In genomic region chr15:67146875-67147381, GRCh38 we compare ENCODE assay signal across 8 cellular contexts.
DNase-seq lines count a peak whose midpoint lies in the region; ATAC-seq, FAIRE-seq and TF ChIP-seq lines count a peak whose summit lies in the region.

No MANE protein-coding gene starts in this region.

- H3K27ac Mint-ChIP-seq in activated naive CD4-positive, alpha-beta T cell treated with anti-CD3 and anti-CD28 coated beads, Interleukin-2, amount 50 U/mL, for 24 hours: peak overlapping the region; percentile 96

- H3K9me3 Mint-ChIP-seq in activated naive CD4-positive, alpha-beta T cell treated with anti-CD3 and anti-CD28 coated beads, Interleukin-2, amount 50 U/mL, for 24 hours: no peaks in the 10 kb centered on the region

- no peak for TF ChIP-seq CTCF in A673 (conservative IDR thresholded peaks at IDR 0.05; ENCODE audit: low read depth, low read length)
- TF ChIP-seq CTCF in GM10266 (IDR thresholded peaks at IDR 0.05; ENCODE audit: control insufficient read depth, insufficient read depth, low read depth, missing control alignments): no peak

- peak overlapping the region; percentile 76 for H3K4me3 Mint-ChIP-seq in activated naive CD4-positive, alpha-beta T cell treated with anti-CD3 and anti-CD28 coated beads, Interleukin-2, amount 50 U/mL, for 24 hours

- H3K27me3 ChIP-seq in A673 (replicated peaks; ENCODE audit: insufficient read depth, low read depth, low read length, poor library complexity) (no peaks in the 10 kb centered on the region), small intestine (ENCODE audit: control insufficient read depth in 2 of 2, insufficient read depth in 2 of 2, low read length in 2 of 2) (no peaks in the 10 kb centered on the region)

- no peaks in the 10 kb centered on the region for H3K27me3 Mint-ChIP-seq in activated naive CD4-positive, alpha-beta T cell treated with anti-CD3 and anti-CD28 coated beads, Interleukin-2, amount 50 U/mL, for 24 hours

- no peaks in the 10 kb centered on the region for H3K36me3 Mint-ChIP-seq in activated naive CD4-positive, alpha-beta T cell treated with anti-CD3 and anti-CD28 coated beads, Interleukin-2, amount 50 U/mL, for 24 hours

- CTCF ChIA-PET in A673 (lab: Charles Lee): no interaction called here

- DNase-seq in A673 (ENCODE audit: low spot score) (peak; percentile 68), M059J (ENCODE audit: low read depth) (peak; percentile 98), hepatic stellate cell (ENCODE audit: low spot score) (peak; percentile 78), small intestine (peak; percentile 91), GM10266 (ENCODE audit: extremely low spot score) (no peak), SHP77 (lab: John Stamatoyannopoulos, UW) (no peak)

- H3K4me1 ChIP-seq in A673 (ENCODE audit: insufficient read depth, low read length, poor library complexity, severe bottlenecking) (peaks cover 69% of the 10 kb centered on the region), small intestine (ENCODE audit: control insufficient read depth in 2 of 2, insufficient read depth in 1 of 2, low read depth in 1 of 2, low read length in 1 of 2) (peaks cover 12 to 51% of the 10 kb centered on the region in 2 donors)

- 12 to 27% (median 21%) methylated on average over 10 of the region's 10 CpGs for WGBS in small intestine, 3 donors

- H3K9me3 ChIP-seq in A673 (ENCODE audit: low read depth, low read length, poor library complexity, severe bottlenecking): no peaks in the 10 kb centered on the region
- no peaks in the 10 kb centered on the region for H3K9me3 ChIP-seq in small intestine (ENCODE audit: control insufficient read depth, low read depth)

- no peak for ATAC-seq in HG02870 (IDR thresholded peaks at IDR 0.05; ENCODE audit: unreplicated experiment)

- BruUV-seq in A673 (replicated peaks; lab: Mats Ljungman, UMichigan): no TSS peak

- no peaks in the 10 kb centered on the region for H3K36me3 ChIP-seq in A673 (ENCODE audit: insufficient read depth, low read length, poor library complexity, severe bottlenecking)
- no peaks in the 10 kb centered on the region for H3K36me3 ChIP-seq in small intestine (ENCODE audit: control insufficient read depth in 2 of 2, insufficient read depth in 2 of 2, low read length in 2 of 2)

- POLR2A ChIA-PET in A673 (lab: Charles Lee; ENCODE audit: low non-redundant PET): no interaction called here

- peak overlapping the region; percentile 71 for H3K27ac ChIP-seq in A673 (ENCODE audit: low read depth, low read length, poor library complexity, severe bottlenecking)
- peak overlapping the region; percentile 75 to 91 for H3K27ac ChIP-seq in small intestine (ENCODE audit: low read depth in 1 of 2, low read length in 1 of 2)

- H3K4me1 Mint-ChIP-seq in activated naive CD4-positive, alpha-beta T cell treated with anti-CD3 and anti-CD28 coated beads, Interleukin-2, amount 50 U/mL, for 24 hours: peaks cover 88% of the 10 kb centered on the region

- FAIRE-seq in small intestine (lab: Jason Lieb, UNC): no peak

- H3K4me3 ChIP-seq in A673 (ENCODE audit: low read depth, low read length, poor library complexity, severe bottlenecking) (no peak overlapping the region), small intestine (ENCODE audit: low read depth in 1 of 2, low read length in 2 of 2) (no peak overlapping the region)

- intact Hi-C loops in A673 (cut with micrococcal nuclease; ENCODE audit: unreplicated experiment): no loop called here

Comparison
In these comparisons a context has a peak if more than half of its experiments do, and no peak if none do; other contexts are left out.
1. DNase-seq: peak in A673 (single experiment), M059J (single experiment), hepatic stellate cell (single experiment) and small intestine (single experiment); none in GM10266 (single experiment) and SHP77 (0 of 2).